Comparison of ENCODE assay signal across 21 cellular contexts in the genomic region with DNA sequence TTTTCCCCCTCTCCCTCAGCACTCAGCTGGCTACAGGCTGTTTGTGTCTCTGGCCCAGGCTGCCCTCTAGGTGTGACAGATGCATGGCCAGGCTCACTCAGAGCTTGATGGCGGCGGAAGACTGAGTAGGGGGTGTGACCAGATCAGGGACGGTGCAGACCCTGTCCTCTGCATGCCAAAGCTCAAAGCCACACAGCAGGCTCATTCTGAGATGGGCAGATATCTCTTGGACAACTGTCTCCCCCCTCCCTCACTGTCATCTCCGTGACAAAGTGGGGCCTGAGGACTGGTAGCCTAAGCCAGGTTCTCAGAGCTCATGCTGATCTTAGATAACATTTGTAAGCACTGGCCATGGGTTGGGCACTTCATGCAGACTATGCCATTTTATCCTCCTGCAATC.
"Had no signal": no experiment of that assay in that cellular context is flagged by ENCODE, and none has a peak within 500 bp of the region (broad histone marks: within the 10 kb centered on the region; RNA-seq: fewer than 3 reads in every experiment).

No MANE protein-coding gene starts in this region.

- H3K36me3 Mint-ChIP-seq: activated naive CD8-positive, alpha-beta T cell treated with anti-CD3 and anti-CD28 coated beads, Interleukin-2, amount 10 ng/mL, durations not matched to agents 7 days and 5 days; mesothelial cell of epicardium; naive thymus-derived CD8-positive, alpha-beta T cell; type B pancreatic cell had no signal

- H3K9me3 Mint-ChIP-seq: activated B cell treated with CpG ODN at 0.5 μM for 24 hours; activated naive CD4-positive, alpha-beta T cell treated with anti-CD3 and anti-CD28 coated beads for 36 hours; activated naive CD8-positive, alpha-beta T cell treated with anti-CD3 and anti-CD28 coated beads, Interleukin-2, amount 10 ng/mL, durations not matched to agents 7 days and 5 days; mesothelial cell of epicardium; naive thymus-derived CD8-positive, alpha-beta T cell; type B pancreatic cell had no signal

- H3K4me1 Mint-ChIP-seq: activated B cell treated with CpG ODN at 0.5 μM for 24 hours; activated CD4-positive, alpha-beta T cell treated with anti-CD3 and anti-CD28 coated beads for 36 hours; activated naive CD8-positive, alpha-beta T cell treated with anti-CD3 and anti-CD28 coated beads, Interleukin-2, amount 10 ng/mL, durations not matched to agents 7 days and 5 days; mesothelial cell of epicardium had no signal

- H3K27ac Mint-ChIP-seq: activated B cell treated with CpG ODN at 0.5 μM for 24 hours; activated CD4-positive, alpha-beta T cell treated with anti-CD3 and anti-CD28 coated beads for 36 hours; activated naive CD4-positive, alpha-beta T cell treated with anti-CD3 and anti-CD28 coated beads for 36 hours; activated naive CD8-positive, alpha-beta T cell treated with anti-CD3 and anti-CD28 coated beads, Interleukin-2, amount 10 ng/mL, durations not matched to agents 7 days and 5 days; activated T-cell treated with anti-CD3 and anti-CD28 coated beads, Interleukin-2, amount 50 U/mL, for 72 hours; mesothelial cell of epicardium; type B pancreatic cell had no signal

- H3K27me3 ChIP-seq: colonic mucosa, dorsolateral prefrontal cortex, left lung had no signal

- H3K27me3 Mint-ChIP-seq: activated naive CD8-positive, alpha-beta T cell treated with anti-CD3 and anti-CD28 coated beads, Interleukin-2, amount 10 ng/mL, durations not matched to agents 7 days and 5 days had no signal

- H3K36me3 ChIP-seq: colonic mucosa, esophagus squamous epithelium, gastrocnemius medialis, left lung, prostate gland, thoracic aorta had no signal

- DNase-seq: activated B cell treated with CpG ODN at 0.5 μM for 24 hours; activated CD4-positive, alpha-beta T cell treated with anti-CD3 and anti-CD28 coated beads for 36 hours; activated CD4-positive, alpha-beta T cell treated with anti-CD3 and anti-CD28 coated beads, Interleukin-2, amount 50 U/mL, for 4 hours; activated effector memory CD4-positive, alpha-beta T cell treated with Interleukin-2 at 50 U/mL for 16 hours; activated naive CD4-positive, alpha-beta T cell treated with anti-CD3 and anti-CD28 coated beads for 36 hours; activated naive CD8-positive, alpha-beta T cell treated with anti-CD3 and anti-CD28 coated beads, Interleukin-2, amount 10 ng/mL, durations not matched to agents 7 days and 5 days; activated T-cell treated with anti-CD3 and anti-CD28 coated beads, Interleukin-2, amount 50 U/mL, for 72 hours; amniotic stem cell; colonic mucosa; esophagus squamous epithelium; gastrocnemius medialis; left lung; naive thymus-derived CD8-positive, alpha-beta T cell; stimulated activated CD4-positive, alpha-beta T cell treated with anti-CD3 and anti-CD28 coated beads, Interleukin-4, amount 100 ng/mL, for 24 hours; stimulated activated naive CD4-positive, alpha-beta T cell treated with Interleukin-2 at 50 U/mL for 16 hours; T-helper 9 cell had no signal

- H3K4me3 ChIP-seq: colonic mucosa, dorsolateral prefrontal cortex, esophagus squamous epithelium, gastrocnemius medialis, left lung, prostate gland, thoracic aorta had no signal

- H3K4me1 ChIP-seq: colonic mucosa, esophagus squamous epithelium, gastrocnemius medialis, left lung, prostate gland had no signal

- H3K27ac ChIP-seq: colonic mucosa, esophagus squamous epithelium, gastrocnemius medialis, left lung, prostate gland, thoracic aorta had no signal

- H3K4me3 Mint-ChIP-seq: activated B cell treated with CpG ODN at 0.5 μM for 24 hours; activated CD4-positive, alpha-beta T cell treated with anti-CD3 and anti-CD28 coated beads for 36 hours; activated naive CD4-positive, alpha-beta T cell treated with anti-CD3 and anti-CD28 coated beads for 36 hours; activated naive CD8-positive, alpha-beta T cell treated with anti-CD3 and anti-CD28 coated beads, Interleukin-2, amount 10 ng/mL, durations not matched to agents 7 days and 5 days; activated T-cell treated with anti-CD3 and anti-CD28 coated beads, Interleukin-2, amount 50 U/mL, for 72 hours; mesothelial cell of epicardium; naive thymus-derived CD8-positive, alpha-beta T cell; type B pancreatic cell had no signal

- H3K9me3 ChIP-seq: colonic mucosa, esophagus squamous epithelium, gastrocnemius medialis, left lung, prostate gland, thoracic aorta had no signal
